In genomic region chr12:114936148-114937099, GRCh38 we compare ENCODE assay signal across 1 cellular context.
TF ChIP-seq lines count a peak whose summit lies in the region.

No MANE protein-coding gene starts in this region.

TF ChIP-seq in K562, 482 proteins besides CTCF, POLR2A, EP300 and RAD21 (continued from another document):
- TF ChIP-seq ZBTB11 (CRISPR knock-in tag; IDR thresholded peaks at IDR 0.05) (no peak), ZNF311 (CRISPR knock-in tag; IDR thresholded peaks at IDR 0.05) (0 out of 2 replicates have a peak, but pooled peaks have one; percentile 36), CSDE1 (IDR thresholded peaks at IDR 0.05) (no peak), ZNF644 (tag; IDR thresholded peaks at IDR 0.05; ENCODE audit: low read depth) (0 out of 2 replicates have a peak, but pooled peaks have one; percentile 15), POLR2G (IDR thresholded peaks at IDR 0.05; ENCODE audit: low read depth, low read length) (no peak), ZNF584 (CRISPR knock-in tag; IDR thresholded peaks at IDR 0.05; ENCODE audit: low read depth) (0 out of 2 replicates have a peak, but pooled peaks have one; percentile 5), ZNF175 (CRISPR knock-in tag; IDR thresholded peaks at IDR 0.05; ENCODE audit: low read depth) (peak; percentile 62; the same call in 1 of the 2 replicates), MED1 (CRISPR knock-in tag; IDR thresholded peaks at IDR 0.05; ENCODE audit: borderline replicate concordance) (no peak), ZNF277 (CRISPR knock-in tag; IDR thresholded peaks at IDR 0.05; ENCODE audit: borderline replicate concordance) (no peak), ELF4 (CRISPR knock-in tag; IDR thresholded peaks at IDR 0.05) (no peak), JUNB (CRISPR knock-in tag; conservative IDR thresholded peaks at IDR 0.05) (peak; percentile 79), COPS2 (conservative IDR thresholded peaks at IDR 0.05) (no peak), ATF2 (CRISPR knock-in tag; IDR thresholded peaks at IDR 0.05) (no peak)
